In genomic region chr1:17010601-17011438, GRCh38 we compare ENCODE assay signal across 8 cellular contexts. TPM values are rescaled to one million over a fixed set of nuclear protein-coding genes. Genes with fewer than 3 reads are reported as not detected.
DNase-seq lines count a peak whose midpoint lies in the region; ATAC-seq and TF ChIP-seq lines count a peak whose summit lies in the region.

No MANE protein-coding gene starts in this region.

- no peaks in the 10 kb centered on the region for H3K36me3 Mint-ChIP-seq in T-helper 1 cell treated with Interleukin-12 subunit alpha and Interleukin-12 subunit beta and Interleukin-4 antibody, amounts not matched to agents 30 μg/mL and 1 μg/mL, for 36 hours (ENCODE audit: low read depth)

- peak overlapping the region; percentile 86 for H3K4me3 ChIP-seq in effector memory CD4-positive, alpha-beta T cell (ENCODE audit: insufficient read depth, low read depth, low read length, poor library complexity, severe bottlenecking)
- H3K4me3 ChIP-seq in mesodermal cell (ENCODE audit: extremely low read depth, insufficient read depth, low read length, poor library complexity, severe bottlenecking) (peak overlapping the region; percentile 65), upper lobe of left lung (peak overlapping the region; percentile 87 to 96 (median 93))

- H3K9me3 ChIP-seq in effector memory CD4-positive, alpha-beta T cell (ENCODE audit: control insufficient read depth, low read length), result no peaks in the 10 kb centered on the region
- no peaks in the 10 kb centered on the region for H3K9me3 ChIP-seq in mesodermal cell (ENCODE audit: control insufficient read depth, low read length)
- H3K9me3 ChIP-seq in upper lobe of left lung, result no peaks in the 10 kb centered on the region

- no peak for TF ChIP-seq EP300 in upper lobe of left lung (IDR thresholded peaks at IDR 0.05)

- 22 to 28% methylated on average over 14 to 20 of the region's 27 CpGs for WGBS in mesodermal cell (ENCODE audit: insufficient coverage in 2 of 2), 2 experiments
- WGBS in upper lobe of left lung, 2 donors, result 0 to 6% methylated on average over 7 to 25 of the region's 27 CpGs

- H3K27me3 ChIP-seq in effector memory CD4-positive, alpha-beta T cell (replicated peaks; ENCODE audit: control insufficient read depth, insufficient read depth, low read length, poor library complexity, severe bottlenecking), result no peaks in the 10 kb centered on the region
- H3K27me3 ChIP-seq in upper lobe of left lung, result no peaks in the 10 kb centered on the region

- H3K4me1 ChIP-seq in effector memory CD4-positive, alpha-beta T cell (ENCODE audit: control insufficient read depth, insufficient read depth, low read length, poor library complexity, severe bottlenecking), result peaks cover 15% of the 10 kb centered on the region
- H3K4me1 ChIP-seq in mesodermal cell (ENCODE audit: control insufficient read depth, insufficient read depth, low read length, poor library complexity, severe bottlenecking) (peaks cover 22% of the 10 kb centered on the region), upper lobe of left lung (peaks cover 22 to 31% (median 27%) of the 10 kb centered on the region in 4 donors)

- H3K4me1 Mint-ChIP-seq in T-helper 1 cell treated with Interleukin-12 subunit alpha and Interleukin-12 subunit beta and Interleukin-4 antibody, amounts not matched to agents 30 μg/mL and 1 μg/mL, for 36 hours (ENCODE audit: low read depth), result peaks cover 24% of the 10 kb centered on the region

- no peaks in the 10 kb centered on the region for H3K36me3 ChIP-seq in effector memory CD4-positive, alpha-beta T cell (ENCODE audit: control insufficient read depth, insufficient read depth, low read length)
- no peaks in the 10 kb centered on the region for H3K36me3 ChIP-seq in mesodermal cell (ENCODE audit: control insufficient read depth, insufficient read depth, low read length)
- H3K36me3 ChIP-seq in upper lobe of left lung, result peaks cover 0 to 2% (median 1%) of the 10 kb centered on the region in 4 donors

- no peak for TF ChIP-seq POLR2A in upper lobe of left lung (IDR thresholded peaks at IDR 0.05)

- H3K27ac ChIP-seq in effector memory CD4-positive, alpha-beta T cell (ENCODE audit: insufficient read depth, low read length, poor library complexity, severe bottlenecking), result no peak overlapping the region
- H3K27ac ChIP-seq in mesodermal cell (ENCODE audit: low read depth, low read length, severe bottlenecking) (no peak overlapping the region), upper lobe of left lung (peak overlapping the region; percentile 66 to 86 (median 70))

- H3K27ac Mint-ChIP-seq in T-helper 1 cell treated with Interleukin-12 subunit alpha and Interleukin-12 subunit beta and Interleukin-4 antibody, amounts not matched to agents 30 μg/mL and 1 μg/mL, for 36 hours, result peak overlapping the region; percentile 76

- no peaks in the 10 kb centered on the region for H3K27me3 Mint-ChIP-seq in T-helper 1 cell treated with Interleukin-12 subunit alpha and Interleukin-12 subunit beta and Interleukin-4 antibody, amounts not matched to agents 30 μg/mL and 1 μg/mL, for 36 hours (ENCODE audit: low read depth)

- TF ChIP-seq CTCF in upper lobe of left lung (IDR thresholded peaks at IDR 0.05), result no peak

- DNase-seq in DMS79 treated with DMSO at 0.1 percent for 48 hours (lab: John Stamatoyannopoulos, UW), result peak; percentile 21
- peak in 2 of 3 donors; percentile 5 to 15 for DNase-seq in effector memory CD4-positive, alpha-beta T cell
- DNase-seq in upper lobe of left lung, result peak; percentile 49 to 89
- no peak for DNase-seq in NCI-H82 treated with DMSO at 0.1 percent for 48 hours (lab: John Stamatoyannopoulos, UW; ENCODE audit: unreplicated experiment)
- DNase-seq in stimulated activated naive CD4-positive, alpha-beta T cell treated with Interleukin-2 at 50 U/mL for 16 hours (lab: John Stamatoyannopoulos, UW), result no peak

- ATAC-seq in HG02840 (IDR thresholded peaks at IDR 0.05; ENCODE audit: low FRiP score, unreplicated experiment) (peak; percentile 8), upper lobe of left lung (ENCODE audit: low FRiP score in 2 of 2) (peak in 1 of 2 donors; percentile 64)

- H3K4me3 Mint-ChIP-seq in T-helper 1 cell treated with Interleukin-12 subunit alpha and Interleukin-12 subunit beta and Interleukin-4 antibody, amounts not matched to agents 30 μg/mL and 1 μg/mL, for 36 hours, result peak overlapping the region; percentile 84

- no peaks in the 10 kb centered on the region for H3K9me3 Mint-ChIP-seq in T-helper 1 cell treated with Interleukin-12 subunit alpha and Interleukin-12 subunit beta and Interleukin-4 antibody, amounts not matched to agents 30 μg/mL and 1 μg/mL, for 36 hours

RNA-seq across cellular contexts. Expression of gene ATP13A2, which starts 0.9 kb away (rescaled TPM):
- 59.6 TPM for polyA plus RNA-seq in mesodermal cell (2013, experiment 1 of 2)
- polyA plus RNA-seq in mesodermal cell (2013, experiment 2 of 2), result 37.4 TPM
- total RNA-seq in upper lobe of left lung, result 100 to 1,000 TPM in 1 of 6 donors, 10 to 100 TPM in 5; 39.2 to 110 (median 66.5) TPM

RNA-seq across cellular contexts. Expression of gene MFAP2, which starts 30.4 kb away (rescaled TPM):
- polyA plus RNA-seq in mesodermal cell (2013, experiment 1 of 2), result 238 TPM
- 182 TPM for polyA plus RNA-seq in mesodermal cell (2013, experiment 2 of 2)
- total RNA-seq in upper lobe of left lung, result 10 to 100 TPM in 2 of 6 donors, 1 to 10 TPM in 4; 2.1 to 21.7 (median 7.2) TPM

RNA-seq across cellular contexts. Expression of gene SDHB, which starts 43.0 kb away (rescaled TPM):
- 114 TPM for polyA plus RNA-seq in mesodermal cell (2013, experiment 1 of 2)
- 115 TPM for polyA plus RNA-seq in mesodermal cell (2013, experiment 2 of 2)
- total RNA-seq in upper lobe of left lung, result 10 to 100 TPM; 37.7 to 98.7 (median 74.8) TPM

Comparison
In these comparisons a context has a peak if more than half of its experiments do, and no peak if none do; other contexts are left out.
1. DNase-seq: peak in DMS79 treated with DMSO at 0.1 percent for 48 hours (single experiment), effector memory CD4-positive, alpha-beta T cell (2 of 3) and upper lobe of left lung (2 of 2); none in NCI-H82 treated with DMSO at 0.1 percent for 48 hours (single experiment) and stimulated activated naive CD4-positive, alpha-beta T cell treated with Interleukin-2 at 50 U/mL for 16 hours (single experiment).
2. H3K27ac ChIP-seq: peak in upper lobe of left lung (4 of 4); none in effector memory CD4-positive, alpha-beta T cell (single experiment) and mesodermal cell (single experiment).
3. Peak in every context shown above with its lines, with median percentiles within 50 percentile points of each other: H3K4me3 ChIP-seq.